Comparison of ENCODE assay signal across 8 cellular contexts in the genomic region with DNA sequence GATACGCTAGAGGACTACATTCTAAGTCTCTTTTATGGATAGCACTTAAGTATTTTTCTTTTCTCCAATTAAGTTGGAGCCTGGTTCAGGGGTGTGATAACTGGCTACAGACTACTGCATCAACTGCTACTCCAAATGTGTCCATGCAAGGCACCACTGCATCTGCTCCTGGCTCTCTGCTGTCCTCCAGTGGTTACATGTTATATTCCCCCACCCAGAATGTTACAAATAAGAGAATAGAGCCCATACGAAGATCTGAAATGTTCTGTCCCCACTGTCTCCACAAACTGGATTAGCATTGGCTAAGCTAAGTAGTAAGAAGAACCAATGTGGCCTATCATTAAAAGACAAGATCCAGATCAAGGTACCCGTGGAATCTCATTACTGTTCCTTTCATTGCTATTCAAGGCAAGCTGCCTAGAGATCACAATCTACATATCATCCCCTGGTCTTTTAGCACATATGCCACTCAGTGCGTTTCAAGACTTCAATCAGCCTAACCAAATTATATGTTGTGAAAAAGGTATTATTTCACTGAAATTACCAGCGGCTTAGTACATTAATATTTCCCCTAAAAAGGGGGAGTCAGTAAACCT.
DNase-seq lines count a peak whose midpoint lies in the region; ATAC-seq and TF ChIP-seq lines count a peak whose summit lies in the region.

No MANE protein-coding gene starts in this region.

- intact Hi-C loops in Panc1 (cut with micrococcal nuclease; ENCODE audit: unreplicated experiment): no loop called here

- H3K27me3 Mint-ChIP-seq in natural killer cell treated with Interleukin-12 subunit alpha and Interleukin-12 subunit beta and Interleukin-15 and Interleukin-18, amount 100 ng/mL, for 72 hours: no peaks in the 10 kb centered on the region

- no peaks in the 10 kb centered on the region for H3K9me3 Mint-ChIP-seq in natural killer cell treated with Interleukin-12 subunit alpha and Interleukin-12 subunit beta and Interleukin-15 and Interleukin-18, amount 100 ng/mL, for 72 hours

- H3K9me3 ChIP-seq in Panc1 (ENCODE audit: control insufficient read depth, insufficient read depth, low read depth, low read length): no peaks in the 10 kb centered on the region

- TF ChIP-seq CTCF in AG09309 (IDR thresholded peaks at IDR 0.05; ENCODE audit: control insufficient read depth, insufficient read depth, low read depth, low read length, missing control alignments): peak; percentile 98
- TF ChIP-seq CTCF in GM12875 (IDR thresholded peaks at IDR 0.05; ENCODE audit: borderline replicate concordance, insufficient read depth, low read depth, low read length): peak; percentile 64
- TF ChIP-seq CTCF in Panc1 (IDR thresholded peaks at IDR 0.05): peak; percentile 89

- in situ Hi-C loops in Panc1 (cut with HindIII; ENCODE audit: low pct_unique_long_range_greater_than_20kb, low sequenced_read_pairs): no loop called here

- no peaks in the 10 kb centered on the region for H3K4me1 Mint-ChIP-seq in natural killer cell treated with Interleukin-12 subunit alpha and Interleukin-12 subunit beta and Interleukin-15 and Interleukin-18, amount 100 ng/mL, for 72 hours (ENCODE audit: low read depth in 2 of 2)

- no peak overlapping the region for H3K4me3 ChIP-seq in AG09309 (ENCODE audit: control insufficient read depth, low read depth, low read length)
- H3K4me3 ChIP-seq in GM12875 (ENCODE audit: low read depth, low read length): no peak overlapping the region
- H3K4me3 ChIP-seq in Panc1 (ENCODE audit: low read depth in 2 of 2, low read length in 2 of 2): no peak overlapping the region

- CTCF ChIA-PET in Panc1 (lab: Charles Lee): no interaction called here

- BruUV-seq in Panc1 (replicated peaks; lab: Mats Ljungman, UMichigan): no TSS peak

- no peaks in the 10 kb centered on the region for H3K4me1 ChIP-seq in Panc1 (ENCODE audit: control insufficient read depth, insufficient read depth, low read length)

- TF ChIP-seq POLR2A in erythroblast (IDR thresholded peaks at IDR 0.05; ENCODE audit: low read length): no peak

- no peaks in the 10 kb centered on the region for H3K36me3 ChIP-seq in Panc1 (ENCODE audit: control insufficient read depth, insufficient read depth, low read length)

- no peaks in the 10 kb centered on the region for H3K36me3 Mint-ChIP-seq in natural killer cell treated with Interleukin-12 subunit alpha and Interleukin-12 subunit beta and Interleukin-15 and Interleukin-18, amount 100 ng/mL, for 72 hours

- POLR2A ChIA-PET in Panc1 (lab: Charles Lee): no interaction called here

- no peak overlapping the region for H3K4me3 Mint-ChIP-seq in natural killer cell treated with Interleukin-12 subunit alpha and Interleukin-12 subunit beta and Interleukin-15 and Interleukin-18, amount 100 ng/mL, for 72 hours

- no peak overlapping the region for H3K27ac Mint-ChIP-seq in natural killer cell treated with Interleukin-12 subunit alpha and Interleukin-12 subunit beta and Interleukin-15 and Interleukin-18, amount 100 ng/mL, for 72 hours

- ATAC-seq in Panc1 (peak; percentile 87), GM19023 (IDR thresholded peaks at IDR 0.05; ENCODE audit: unreplicated experiment) (no peak)
- ATAC-seq in natural killer cell treated with Interleukin-12 subunit alpha and Interleukin-12 subunit beta and Interleukin-15 and Interleukin-18, amount 100 ng/mL, for 72 hours: no peak

- no peaks in the 10 kb centered on the region for H3K27me3 ChIP-seq in Panc1 (ENCODE audit: control insufficient read depth, insufficient read depth, low read length)

- H3K27ac ChIP-seq in Panc1 (ENCODE audit: low read length): no peak overlapping the region

- DNase-seq in AG09309 (ENCODE audit: low read depth): peak; percentile 46
- DNase-seq in HS-5 (ENCODE audit: low read depth): peak; percentile 43
- peak; percentile 36 for DNase-seq in Panc1 (ENCODE audit: low read depth, low spot score)
- DNase-seq in erythroblast (lab: John Stamatoyannopoulos, UW): peak; percentile 13 to 34
- DNase-seq in non-pigmented ciliary epithelial cell (ENCODE audit: low read depth): peak; percentile 18
- DNase-seq in natural killer cell treated with Interleukin-12 subunit alpha and Interleukin-12 subunit beta and Interleukin-15 and Interleukin-18, amount 100 ng/mL, for 72 hours (ENCODE audit: low spot score): no peak
